Comparison of ENCODE assay signal across 10 cellular contexts in the genomic region with DNA sequence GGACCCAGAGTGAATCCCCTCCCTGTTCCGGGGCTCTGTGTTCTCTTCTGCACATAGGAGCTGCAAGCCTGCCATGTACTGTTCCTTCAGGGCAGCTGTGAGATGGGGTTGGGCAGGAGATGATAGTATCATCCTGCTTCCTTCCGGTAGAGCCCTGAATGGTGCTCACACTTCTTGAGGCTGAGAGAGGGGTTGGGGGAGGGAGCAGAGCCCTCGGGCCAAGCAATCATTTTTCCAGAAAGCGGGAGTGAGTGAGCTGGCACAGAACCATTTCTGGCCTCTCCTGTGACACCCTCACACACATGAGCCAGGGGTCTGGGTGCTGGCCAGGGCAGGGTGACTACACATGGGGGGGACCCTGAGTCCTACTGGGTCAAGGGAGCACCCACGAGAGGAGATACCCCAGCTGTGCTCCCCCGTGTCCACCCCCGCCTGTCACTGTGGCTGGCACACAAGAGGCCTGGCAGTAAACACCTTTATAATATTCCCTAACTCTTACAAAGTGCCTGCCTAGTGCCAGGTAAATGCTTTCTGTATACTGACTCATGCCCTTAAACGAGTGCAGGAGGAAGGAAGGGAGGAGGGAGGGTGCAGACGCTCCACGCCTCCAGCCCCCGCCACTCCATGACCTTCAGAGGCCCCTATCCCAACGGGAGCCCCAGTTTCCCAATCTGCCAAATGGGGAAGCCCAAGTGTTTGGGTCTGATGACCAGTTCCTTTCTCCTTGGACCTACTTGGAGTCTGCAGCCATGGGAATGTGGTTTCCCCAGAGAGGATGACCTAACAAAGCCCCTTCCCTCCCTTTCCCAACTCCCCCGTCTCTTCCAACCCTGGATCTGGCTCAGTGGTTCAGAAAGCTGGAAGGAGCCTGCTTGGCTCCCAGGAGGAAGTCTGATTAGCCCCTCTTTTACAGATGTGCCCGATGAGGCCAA. TPM values are rescaled to one million over a fixed set of nuclear protein-coding genes. Genes with fewer than 3 reads are reported as not detected.
DNase-seq lines count a peak whose midpoint lies in the region; ATAC-seq and TF ChIP-seq lines count a peak whose summit lies in the region.
"Had no signal": no experiment of that assay in that cellular context is flagged by ENCODE, and none has a peak within 500 bp of the region (broad histone marks: within the 10 kb centered on the region; RNA-seq: fewer than 3 reads in every experiment).

No MANE protein-coding gene starts in this region.

- H3K4me3 ChIP-seq in right cardiac atrium (ENCODE audit: low read length): no peak overlapping the region
- peak overlapping the region in 1 of 4 donors; percentile 17 for H3K4me3 ChIP-seq in upper lobe of left lung

- TF ChIP-seq CTCF in upper lobe of left lung (IDR thresholded peaks at IDR 0.05): no peak

- no peak overlapping the region for H3K27ac ChIP-seq in right cardiac atrium (ENCODE audit: low read length)
- H3K27ac ChIP-seq in upper lobe of left lung: peak overlapping the region; percentile 78 to 88 (median 86)
- H3K27ac ChIP-seq: 22Rv1 had no signal

- H3K27me3 ChIP-seq in right cardiac atrium (ENCODE audit: control insufficient read depth, insufficient read depth) (no peaks in the 10 kb centered on the region), upper lobe of left lung (no peaks in the 10 kb centered on the region)

- 31% methylated on average over 14 of the region's 14 CpGs for WGBS in right cardiac atrium
- WGBS in upper lobe of left lung, 2 donors: 15 to 19% methylated on average over 6 to 14 of the region's 14 CpGs

- H3K4me1 ChIP-seq in right cardiac atrium (ENCODE audit: control insufficient read depth, insufficient read depth, low read length): no peaks in the 10 kb centered on the region
- peaks cover 41 to 64% (median 48%) of the 10 kb centered on the region in 4 donors for H3K4me1 ChIP-seq in upper lobe of left lung

- DNase-seq in DMS79 treated with DMSO at 0.1 percent for 48 hours (lab: John Stamatoyannopoulos, UW) (peak; percentile 4), DMS79 (lab: John Stamatoyannopoulos, UW) (no peak), Kasumi-1 (lab: John Stamatoyannopoulos, UW) (peak; percentile 91 to 93), right cardiac atrium (peak; percentile 57 to 70 (median 59)), upper lobe of left lung (peak in 1 of 2 donors; percentile 82), ureter (ENCODE audit: low spot score) (no peak), NCI-H345 (lab: John Stamatoyannopoulos, UW) (no peak)
- DNase-seq in activated effector memory CD4-positive, alpha-beta T cell treated with anti-CD3 and anti-CD28 coated beads, Interleukin-2, amount 50 U/mL, for 16 hours: peak; percentile 76

- TF ChIP-seq POLR2A in upper lobe of left lung (IDR thresholded peaks at IDR 0.05): no peak

- ATAC-seq in right cardiac atrium (peak; percentile 28 to 64), upper lobe of left lung (ENCODE audit: low FRiP score in 2 of 2) (peak; percentile 47 to 65)

- intact Hi-C loops in right cardiac atrium (cut with DNase I): no loop called here

- TF ChIP-seq EP300 in upper lobe of left lung (IDR thresholded peaks at IDR 0.05): no peak

- no peaks in the 10 kb centered on the region for H3K9me3 ChIP-seq in right cardiac atrium (ENCODE audit: control insufficient read depth, low read length)
- no peaks in the 10 kb centered on the region for H3K9me3 ChIP-seq in upper lobe of left lung

- peaks cover 17 to 73% (median 35%) of the 10 kb centered on the region in 4 donors for H3K36me3 ChIP-seq in upper lobe of left lung

RNA-seq across cellular contexts. Expression of a gene that starts 15.5 kb away (rescaled TPM):
- total RNA-seq in right cardiac atrium: 10 to 100 TPM in 1 of 4 donors, 1 to 10 TPM in 3; 8.8 to 10.3 (median 8.9) TPM
- polyA plus RNA-seq in right cardiac atrium: 8.4 TPM
- 100 to 1,000 TPM in 1 of 6 donors, 10 to 100 TPM in 5; 38.3 to 152 (median 61.5) TPM for total RNA-seq in upper lobe of left lung
- total RNA-seq in ureter: 68.1 TPM

RNA-seq across cellular contexts. Expression of a gene that starts 42.6 kb away (rescaled TPM):
- total RNA-seq in right cardiac atrium (not detected), upper lobe of left lung (1 to 10 TPM in 4 of 6 donors, not detected in 2; 2.2 to 5.5 (median 4.0) TPM), ureter (not detected)
- 0.27 TPM for polyA plus RNA-seq in right cardiac atrium
- polyA plus RNA-seq: neural cell had no signal

RNA-seq across cellular contexts. Expression of a gene that starts 49.4 kb away (rescaled TPM):
- total RNA-seq in right cardiac atrium: 1 to 10 TPM in 1 of 4 donors, not detected in 3; 2.7 TPM
- polyA plus RNA-seq in right cardiac atrium: 0.70 TPM
- 10 to 100 TPM in 4 of 6 donors, 1 to 10 TPM in 1, not detected in 1; 1.8 to 17.9 (median 12.0) TPM for total RNA-seq in upper lobe of left lung
- total RNA-seq in ureter: 3.3 TPM
- polyA plus RNA-seq: neural cell had no signal

Comparison
In these comparisons a context has a peak if more than half of its experiments do, and no peak if none do; other contexts are left out.
1. DNase-seq: peak in DMS79 treated with DMSO at 0.1 percent for 48 hours (single experiment), Kasumi-1 (2 of 2), activated effector memory CD4-positive, alpha-beta T cell treated with anti-CD3 and anti-CD28 coated beads, Interleukin-2, amount 50 U/mL, for 16 hours (single experiment) and right cardiac atrium (3 of 3); none in DMS79 (single experiment), ureter (single experiment) and NCI-H345 (single experiment).